1 cellular context compared by ENCODE assay signal in the genomic region with DNA sequence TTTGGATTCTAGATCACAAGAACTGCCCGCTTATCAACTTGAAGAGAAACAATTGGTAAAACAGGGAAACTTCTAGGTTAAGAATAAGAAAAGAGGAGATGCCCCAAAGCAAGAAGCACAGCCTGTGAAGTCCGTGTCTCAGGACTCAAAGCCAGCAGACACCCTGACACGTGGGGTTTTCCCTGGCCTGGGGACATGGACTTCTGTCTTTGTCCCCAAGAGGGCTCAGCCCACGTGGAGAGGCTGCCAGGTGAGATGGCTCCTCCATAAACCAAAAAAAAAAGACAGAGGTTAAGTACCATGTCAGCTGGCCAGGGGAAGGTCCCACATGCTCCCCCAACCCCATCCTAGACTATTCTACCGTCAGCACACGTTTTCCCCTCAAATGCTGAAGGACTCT.
TF ChIP-seq lines count a peak whose summit lies in the region.

No MANE protein-coding gene starts in this region.

TF ChIP-seq in GM23338, 12 proteins besides CTCF, POLR2A, EP300 and RAD21 (continued from another document):
- TF ChIP-seq, protein P1, sequence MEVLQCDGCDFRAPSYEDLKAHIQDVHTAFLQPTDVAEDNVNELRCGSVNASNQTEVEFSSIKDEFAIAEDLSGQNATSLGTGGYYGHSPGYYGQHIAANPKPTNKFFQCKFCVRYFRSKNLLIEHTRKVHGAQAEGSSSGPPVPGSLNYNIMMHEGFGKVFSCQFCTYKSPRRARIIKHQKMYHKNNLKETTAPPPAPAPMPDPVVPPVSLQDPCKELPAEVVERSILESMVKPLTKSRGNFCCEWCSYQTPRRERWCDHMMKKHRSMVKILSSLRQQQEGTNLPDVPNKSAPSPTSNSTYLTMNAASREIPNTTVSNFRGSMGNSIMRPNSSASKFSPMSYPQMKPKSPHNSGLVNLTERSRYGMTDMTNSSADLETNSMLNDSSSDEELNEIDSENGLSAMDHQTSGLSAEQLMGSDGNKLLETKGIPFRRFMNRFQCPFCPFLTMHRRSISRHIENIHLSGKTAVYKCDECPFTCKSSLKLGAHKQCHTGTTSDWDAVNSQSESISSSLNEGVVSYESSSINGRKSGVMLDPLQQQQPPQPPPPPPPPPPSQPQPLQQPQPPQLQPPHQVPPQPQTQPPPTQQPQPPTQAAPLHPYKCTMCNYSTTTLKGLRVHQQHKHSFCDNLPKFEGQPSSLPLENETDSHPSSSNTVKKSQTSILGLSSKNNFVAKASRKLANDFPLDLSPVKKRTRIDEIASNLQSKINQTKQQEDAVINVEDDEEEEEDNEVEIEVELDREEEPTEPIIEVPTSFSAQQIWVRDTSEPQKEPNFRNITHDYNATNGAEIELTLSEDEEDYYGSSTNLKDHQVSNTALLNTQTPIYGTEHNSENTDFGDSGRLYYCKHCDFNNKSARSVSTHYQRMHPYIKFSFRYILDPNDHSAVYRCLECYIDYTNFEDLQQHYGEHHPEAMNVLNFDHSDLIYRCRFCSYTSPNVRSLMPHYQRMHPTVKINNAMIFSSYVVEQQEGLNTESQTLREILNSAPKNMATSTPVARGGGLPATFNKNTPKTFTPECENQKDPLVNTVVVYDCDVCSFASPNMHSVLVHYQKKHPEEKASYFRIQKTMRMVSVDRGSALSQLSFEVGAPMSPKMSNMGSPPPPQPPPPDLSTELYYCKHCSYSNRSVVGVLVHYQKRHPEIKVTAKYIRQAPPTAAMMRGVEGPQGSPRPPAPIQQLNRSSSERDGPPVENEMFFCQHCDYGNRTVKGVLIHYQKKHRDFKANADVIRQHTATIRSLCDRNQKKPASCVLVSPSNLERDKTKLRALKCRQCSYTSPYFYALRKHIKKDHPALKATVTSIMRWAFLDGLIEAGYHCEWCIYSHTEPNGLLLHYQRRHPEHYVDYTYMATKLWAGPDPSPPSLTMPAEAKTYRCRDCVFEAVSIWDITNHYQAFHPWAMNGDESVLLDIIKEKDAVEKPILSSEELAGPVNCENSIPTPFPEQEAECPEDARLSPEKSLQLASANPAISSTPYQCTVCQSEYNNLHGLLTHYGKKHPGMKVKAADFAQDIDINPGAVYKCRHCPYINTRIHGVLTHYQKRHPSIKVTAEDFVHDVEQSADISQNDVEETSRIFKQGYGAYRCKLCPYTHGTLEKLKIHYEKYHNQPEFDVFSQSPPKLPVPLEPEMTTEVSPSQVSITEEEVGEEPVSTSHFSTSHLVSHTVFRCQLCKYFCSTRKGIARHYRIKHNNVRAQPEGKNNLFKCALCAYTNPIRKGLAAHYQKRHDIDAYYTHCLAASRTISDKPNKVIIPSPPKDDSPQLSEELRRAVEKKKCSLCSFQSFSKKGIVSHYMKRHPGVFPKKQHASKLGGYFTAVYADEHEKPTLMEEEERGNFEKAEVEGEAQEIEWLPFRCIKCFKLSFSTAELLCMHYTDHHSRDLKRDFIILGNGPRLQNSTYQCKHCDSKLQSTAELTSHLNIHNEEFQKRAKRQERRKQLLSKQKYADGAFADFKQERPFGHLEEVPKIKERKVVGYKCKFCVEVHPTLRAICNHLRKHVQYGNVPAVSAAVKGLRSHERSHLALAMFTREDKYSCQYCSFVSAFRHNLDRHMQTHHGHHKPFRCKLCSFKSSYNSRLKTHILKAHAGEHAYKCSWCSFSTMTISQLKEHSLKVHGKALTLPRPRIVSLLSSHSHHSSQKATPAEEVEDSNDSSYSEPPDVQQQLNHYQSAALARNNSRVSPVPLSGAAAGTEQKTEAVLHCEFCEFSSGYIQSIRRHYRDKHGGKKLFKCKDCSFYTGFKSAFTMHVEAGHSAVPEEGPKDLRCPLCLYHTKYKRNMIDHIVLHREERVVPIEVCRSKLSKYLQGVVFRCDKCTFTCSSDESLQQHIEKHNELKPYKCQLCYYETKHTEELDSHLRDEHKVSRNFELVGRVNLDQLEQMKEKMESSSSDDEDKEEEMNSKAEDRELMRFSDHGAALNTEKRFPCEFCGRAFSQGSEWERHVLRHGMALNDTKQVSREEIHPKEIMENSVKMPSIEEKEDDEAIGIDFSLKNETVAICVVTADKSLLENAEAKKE (CRISPR knock-in tag; IDR thresholded peaks at IDR 0.05) = no peak
TF ChIP-seq in GM23338: peak in this region for 0.
